Comparison of ENCODE assay signal across 1 cellular context in the genomic region with DNA sequence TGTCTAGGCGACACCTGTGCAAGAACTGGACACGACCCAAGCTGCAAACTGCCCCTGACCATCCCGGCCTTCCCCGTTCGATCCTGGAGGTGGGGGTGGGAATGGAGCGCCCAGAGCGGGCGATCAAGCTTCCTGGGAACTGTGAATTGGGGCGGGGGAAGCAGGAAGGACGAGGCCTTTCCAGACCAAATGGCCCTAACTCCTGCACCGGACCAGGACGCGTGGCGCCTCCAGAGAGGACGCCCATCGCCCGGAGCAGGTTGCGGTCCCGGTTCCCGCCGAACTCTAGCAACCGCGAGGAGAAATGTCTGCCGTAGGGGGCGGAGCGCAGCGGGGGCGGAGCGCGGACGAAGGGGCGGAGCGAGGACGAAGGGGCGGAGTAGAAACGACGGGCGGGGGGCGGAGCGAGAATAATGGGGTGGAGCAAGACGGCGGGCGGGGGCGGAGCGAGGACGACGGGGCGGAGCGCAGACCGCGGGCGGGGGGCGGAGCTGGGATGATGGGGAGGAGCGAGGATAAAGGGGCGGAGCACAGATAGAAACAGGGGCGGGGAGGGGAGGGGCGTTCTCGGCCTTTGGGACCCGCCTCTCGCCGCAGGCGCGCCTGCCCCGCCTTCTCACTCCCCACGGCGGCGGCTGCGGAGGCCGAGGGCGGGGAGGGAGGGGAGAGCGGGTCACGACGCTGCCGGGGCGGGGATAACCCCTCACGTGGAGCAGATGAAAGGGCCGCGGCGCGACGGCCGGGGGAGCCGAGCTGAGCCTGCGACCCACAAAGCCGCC.
TF ChIP-seq lines count a peak whose summit lies in the region.

A gene (plus strand): TSS at position 695 of the 779 bp plus-strand sequence. CDS start 195 bp downstream, outside the sequence.

TF ChIP-seq in HepG2, 621 proteins besides CTCF, POLR2A, EP300 and RAD21 (continued from another document and continues in another):
- TF ChIP-seq, protein P1, sequence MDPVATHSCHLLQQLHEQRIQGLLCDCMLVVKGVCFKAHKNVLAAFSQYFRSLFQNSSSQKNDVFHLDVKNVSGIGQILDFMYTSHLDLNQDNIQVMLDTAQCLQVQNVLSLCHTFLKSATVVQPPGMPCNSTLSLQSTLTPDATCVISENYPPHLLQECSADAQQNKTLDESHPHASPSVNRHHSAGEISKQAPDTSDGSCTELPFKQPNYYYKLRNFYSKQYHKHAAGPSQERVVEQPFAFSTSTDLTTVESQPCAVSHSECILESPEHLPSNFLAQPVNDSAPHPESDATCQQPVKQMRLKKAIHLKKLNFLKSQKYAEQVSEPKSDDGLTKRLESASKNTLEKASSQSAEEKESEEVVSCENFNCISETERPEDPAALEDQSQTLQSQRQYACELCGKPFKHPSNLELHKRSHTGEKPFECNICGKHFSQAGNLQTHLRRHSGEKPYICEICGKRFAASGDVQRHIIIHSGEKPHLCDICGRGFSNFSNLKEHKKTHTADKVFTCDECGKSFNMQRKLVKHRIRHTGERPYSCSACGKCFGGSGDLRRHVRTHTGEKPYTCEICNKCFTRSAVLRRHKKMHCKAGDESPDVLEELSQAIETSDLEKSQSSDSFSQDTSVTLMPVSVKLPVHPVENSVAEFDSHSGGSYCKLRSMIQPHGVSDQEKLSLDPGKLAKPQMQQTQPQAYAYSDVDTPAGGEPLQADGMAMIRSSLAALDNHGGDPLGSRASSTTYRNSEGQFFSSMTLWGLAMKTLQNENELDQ (CRISPR knock-in tag; IDR thresholded peaks at IDR 0.05; ENCODE audit: borderline replicate concordance) = no peak
- no peak for TF ChIP-seq GFI1 (CRISPR knock-in tag; IDR thresholded peaks at IDR 0.05; ENCODE audit: borderline replicate concordance)
- no peak for TF ChIP-seq TBP (CRISPR knock-in tag; IDR thresholded peaks at IDR 0.05)
- TF ChIP-seq CCDC6 (CRISPR knock-in tag; IDR thresholded peaks at IDR 0.05) = peak; percentile 61; the same call in 1 of the 2 replicates
- TF ChIP-seq, protein P2, sequence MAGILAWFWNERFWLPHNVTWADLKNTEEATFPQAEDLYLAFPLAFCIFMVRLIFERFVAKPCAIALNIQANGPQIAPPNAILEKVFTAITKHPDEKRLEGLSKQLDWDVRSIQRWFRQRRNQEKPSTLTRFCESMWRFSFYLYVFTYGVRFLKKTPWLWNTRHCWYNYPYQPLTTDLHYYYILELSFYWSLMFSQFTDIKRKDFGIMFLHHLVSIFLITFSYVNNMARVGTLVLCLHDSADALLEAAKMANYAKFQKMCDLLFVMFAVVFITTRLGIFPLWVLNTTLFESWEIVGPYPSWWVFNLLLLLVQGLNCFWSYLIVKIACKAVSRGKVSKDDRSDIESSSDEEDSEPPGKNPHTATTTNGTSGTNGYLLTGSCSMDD (CRISPR knock-in tag; IDR thresholded peaks at IDR 0.05) = no peak
- TF ChIP-seq NFE2 (CRISPR knock-in tag; IDR thresholded peaks at IDR 0.05) = no peak
- TF ChIP-seq ZNF629 (CRISPR knock-in tag; conservative IDR thresholded peaks at IDR 0.05) = no peak
- TF ChIP-seq ZBTB7A (CRISPR knock-in tag; IDR thresholded peaks at IDR 0.05) = 0 out of 2 replicates have a peak, but pooled peaks have one; percentile 27
- TF ChIP-seq, protein P3, sequence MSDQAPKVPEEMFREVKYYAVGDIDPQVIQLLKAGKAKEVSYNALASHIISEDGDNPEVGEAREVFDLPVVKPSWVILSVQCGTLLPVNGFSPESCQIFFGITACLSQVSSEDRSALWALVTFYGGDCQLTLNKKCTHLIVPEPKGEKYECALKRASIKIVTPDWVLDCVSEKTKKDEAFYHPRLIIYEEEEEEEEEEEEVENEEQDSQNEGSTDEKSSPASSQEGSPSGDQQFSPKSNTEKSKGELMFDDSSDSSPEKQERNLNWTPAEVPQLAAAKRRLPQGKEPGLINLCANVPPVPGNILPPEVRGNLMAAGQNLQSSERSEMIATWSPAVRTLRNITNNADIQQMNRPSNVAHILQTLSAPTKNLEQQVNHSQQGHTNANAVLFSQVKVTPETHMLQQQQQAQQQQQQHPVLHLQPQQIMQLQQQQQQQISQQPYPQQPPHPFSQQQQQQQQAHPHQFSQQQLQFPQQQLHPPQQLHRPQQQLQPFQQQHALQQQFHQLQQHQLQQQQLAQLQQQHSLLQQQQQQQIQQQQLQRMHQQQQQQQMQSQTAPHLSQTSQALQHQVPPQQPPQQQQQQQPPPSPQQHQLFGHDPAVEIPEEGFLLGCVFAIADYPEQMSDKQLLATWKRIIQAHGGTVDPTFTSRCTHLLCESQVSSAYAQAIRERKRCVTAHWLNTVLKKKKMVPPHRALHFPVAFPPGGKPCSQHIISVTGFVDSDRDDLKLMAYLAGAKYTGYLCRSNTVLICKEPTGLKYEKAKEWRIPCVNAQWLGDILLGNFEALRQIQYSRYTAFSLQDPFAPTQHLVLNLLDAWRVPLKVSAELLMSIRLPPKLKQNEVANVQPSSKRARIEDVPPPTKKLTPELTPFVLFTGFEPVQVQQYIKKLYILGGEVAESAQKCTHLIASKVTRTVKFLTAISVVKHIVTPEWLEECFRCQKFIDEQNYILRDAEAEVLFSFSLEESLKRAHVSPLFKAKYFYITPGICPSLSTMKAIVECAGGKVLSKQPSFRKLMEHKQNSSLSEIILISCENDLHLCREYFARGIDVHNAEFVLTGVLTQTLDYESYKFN (CRISPR knock-in tag; conservative IDR thresholded peaks at IDR 0.05) = no peak; the same call in none of the 2 replicates
- TF ChIP-seq, protein P4, sequence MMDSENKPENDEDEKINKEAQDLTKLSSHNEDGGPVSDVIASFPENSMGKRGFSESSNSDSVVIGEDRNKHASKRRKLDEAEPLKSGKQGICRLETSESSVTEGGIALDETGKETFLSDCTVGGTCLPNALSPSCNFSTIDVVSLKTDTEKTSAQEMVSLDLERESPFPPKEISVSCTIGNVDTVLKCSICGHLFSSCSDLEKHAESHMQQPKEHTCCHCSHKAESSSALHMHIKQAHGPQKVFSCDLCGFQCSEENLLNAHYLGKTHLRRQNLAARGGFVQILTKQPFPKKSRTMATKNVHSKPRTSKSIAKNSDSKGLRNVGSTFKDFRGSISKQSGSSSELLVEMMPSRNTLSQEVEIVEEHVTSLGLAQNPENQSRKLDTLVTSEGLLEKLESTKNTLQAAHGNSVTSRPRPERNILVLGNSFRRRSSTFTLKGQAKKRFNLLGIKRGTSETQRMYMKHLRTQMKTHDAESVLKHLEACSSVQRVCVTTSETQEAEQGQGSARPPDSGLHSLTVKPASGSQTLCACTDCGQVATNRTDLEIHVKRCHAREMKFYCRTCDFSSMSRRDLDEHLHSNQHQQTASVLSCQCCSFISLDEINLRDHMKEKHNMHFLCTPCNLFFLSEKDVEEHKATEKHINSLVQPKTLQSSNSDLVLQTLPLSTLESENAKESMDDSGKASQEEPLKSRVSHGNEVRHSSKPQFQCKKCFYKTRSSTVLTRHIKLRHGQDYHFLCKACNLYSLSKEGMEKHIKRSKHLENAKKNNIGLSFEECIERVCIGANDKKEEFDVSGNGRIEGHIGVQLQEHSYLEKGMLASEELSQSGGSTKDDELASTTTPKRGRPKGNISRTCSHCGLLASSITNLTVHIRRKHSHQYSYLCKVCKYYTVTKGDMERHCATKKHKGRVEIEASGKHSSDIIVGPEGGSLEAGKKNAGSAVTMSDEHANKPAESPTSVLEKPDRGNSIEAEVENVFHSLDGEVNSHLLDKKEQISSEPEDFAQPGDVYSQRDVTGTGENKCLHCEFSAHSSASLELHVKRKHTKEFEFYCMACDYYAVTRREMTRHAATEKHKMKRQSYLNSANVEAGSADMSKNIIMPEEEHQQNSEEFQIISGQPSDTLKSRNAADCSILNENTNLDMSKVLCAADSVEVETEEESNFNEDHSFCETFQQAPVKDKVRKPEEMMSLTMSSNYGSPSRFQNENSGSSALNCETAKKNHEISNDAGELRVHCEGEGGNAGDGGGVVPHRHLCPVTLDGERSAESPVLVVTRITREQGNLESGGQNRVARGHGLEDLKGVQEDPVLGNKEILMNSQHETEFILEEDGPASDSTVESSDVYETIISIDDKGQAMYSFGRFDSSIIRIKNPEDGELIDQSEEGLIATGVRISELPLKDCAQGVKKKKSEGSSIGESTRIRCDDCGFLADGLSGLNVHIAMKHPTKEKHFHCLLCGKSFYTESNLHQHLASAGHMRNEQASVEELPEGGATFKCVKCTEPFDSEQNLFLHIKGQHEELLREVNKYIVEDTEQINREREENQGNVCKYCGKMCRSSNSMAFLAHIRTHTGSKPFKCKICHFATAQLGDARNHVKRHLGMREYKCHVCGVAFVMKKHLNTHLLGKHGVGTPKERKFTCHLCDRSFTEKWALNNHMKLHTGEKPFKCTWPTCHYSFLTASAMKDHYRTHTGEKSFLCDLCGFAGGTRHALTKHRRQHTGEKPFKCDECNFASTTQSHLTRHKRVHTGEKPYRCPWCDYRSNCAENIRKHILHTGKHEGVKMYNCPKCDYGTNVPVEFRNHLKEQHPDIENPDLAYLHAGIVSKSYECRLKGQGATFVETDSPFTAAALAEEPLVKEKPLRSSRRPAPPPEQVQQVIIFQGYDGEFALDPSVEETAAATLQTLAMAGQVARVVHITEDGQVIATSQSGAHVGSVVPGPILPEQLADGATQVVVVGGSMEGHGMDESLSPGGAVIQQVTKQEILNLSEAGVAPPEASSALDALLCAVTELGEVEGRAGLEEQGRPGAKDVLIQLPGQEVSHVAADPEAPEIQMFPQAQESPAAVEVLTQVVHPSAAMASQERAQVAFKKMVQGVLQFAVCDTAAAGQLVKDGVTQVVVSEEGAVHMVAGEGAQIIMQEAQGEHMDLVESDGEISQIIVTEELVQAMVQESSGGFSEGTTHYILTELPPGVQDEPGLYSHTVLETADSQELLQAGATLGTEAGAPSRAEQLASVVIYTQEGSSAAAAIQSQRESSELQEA (CRISPR knock-in tag; IDR thresholded peaks at IDR 0.05; ENCODE audit: not compliant biosample characterization) = peak; percentile 52
- TF ChIP-seq NCOA5 (CRISPR knock-in tag; IDR thresholded peaks at IDR 0.05) = no peak
- no peak for TF ChIP-seq ZNF737 (CRISPR knock-in tag; IDR thresholded peaks at IDR 0.05; ENCODE audit: borderline replicate concordance)
- peak; percentile 71 for TF ChIP-seq ZNF543 (CRISPR knock-in tag; IDR thresholded peaks at IDR 0.05)
- TF ChIP-seq ZFP37 (CRISPR knock-in tag; IDR thresholded peaks at IDR 0.05; ENCODE audit: borderline replicate concordance) = no peak
- no peak for TF ChIP-seq ESRRA (CRISPR knock-in tag; IDR thresholded peaks at IDR 0.05; ENCODE audit: low read depth)
- no peak for TF ChIP-seq ZNF703 (CRISPR knock-in tag; IDR thresholded peaks at IDR 0.05; ENCODE audit: borderline replicate concordance)
- peak; percentile 92 for TF ChIP-seq ZNF547 (CRISPR knock-in tag; IDR thresholded peaks at IDR 0.05)
- TF ChIP-seq ZNF550 (CRISPR knock-in tag; IDR thresholded peaks at IDR 0.05; ENCODE audit: borderline replicate concordance) = no peak
- TF ChIP-seq SUZ12 (IDR thresholded peaks at IDR 0.05; ENCODE audit: low read depth, low read length) = no peak
- TF ChIP-seq, protein P5, sequence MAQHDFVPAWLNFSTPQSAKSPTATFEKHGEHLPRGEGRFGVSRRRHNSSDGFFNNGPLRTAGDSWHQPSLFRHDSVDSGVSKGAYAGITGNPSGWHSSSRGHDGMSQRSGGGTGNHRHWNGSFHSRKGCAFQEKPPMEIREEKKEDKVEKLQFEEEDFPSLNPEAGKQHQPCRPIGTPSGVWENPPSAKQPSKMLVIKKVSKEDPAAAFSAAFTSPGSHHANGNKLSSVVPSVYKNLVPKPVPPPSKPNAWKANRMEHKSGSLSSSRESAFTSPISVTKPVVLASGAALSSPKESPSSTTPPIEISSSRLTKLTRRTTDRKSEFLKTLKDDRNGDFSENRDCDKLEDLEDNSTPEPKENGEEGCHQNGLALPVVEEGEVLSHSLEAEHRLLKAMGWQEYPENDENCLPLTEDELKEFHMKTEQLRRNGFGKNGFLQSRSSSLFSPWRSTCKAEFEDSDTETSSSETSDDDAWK (CRISPR knock-in tag; IDR thresholded peaks at IDR 0.05) = no peak
- TF ChIP-seq, protein P6, sequence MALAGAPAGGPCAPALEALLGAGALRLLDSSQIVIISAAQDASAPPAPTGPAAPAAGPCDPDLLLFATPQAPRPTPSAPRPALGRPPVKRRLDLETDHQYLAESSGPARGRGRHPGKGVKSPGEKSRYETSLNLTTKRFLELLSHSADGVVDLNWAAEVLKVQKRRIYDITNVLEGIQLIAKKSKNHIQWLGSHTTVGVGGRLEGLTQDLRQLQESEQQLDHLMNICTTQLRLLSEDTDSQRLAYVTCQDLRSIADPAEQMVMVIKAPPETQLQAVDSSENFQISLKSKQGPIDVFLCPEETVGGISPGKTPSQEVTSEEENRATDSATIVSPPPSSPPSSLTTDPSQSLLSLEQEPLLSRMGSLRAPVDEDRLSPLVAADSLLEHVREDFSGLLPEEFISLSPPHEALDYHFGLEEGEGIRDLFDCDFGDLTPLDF (CRISPR knock-in tag; IDR thresholded peaks at IDR 0.05) = no peak; the same call in 1 of the 2 replicates
- no peak for TF ChIP-seq PHF21A (CRISPR knock-in tag; IDR thresholded peaks at IDR 0.05)
- TF ChIP-seq, protein P7, sequence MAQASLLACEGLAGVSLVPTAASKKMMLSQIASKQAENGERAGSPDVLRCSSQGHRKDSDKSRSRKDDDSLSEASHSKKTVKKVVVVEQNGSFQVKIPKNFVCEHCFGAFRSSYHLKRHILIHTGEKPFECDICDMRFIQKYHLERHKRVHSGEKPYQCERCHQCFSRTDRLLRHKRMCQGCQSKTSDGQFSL (CRISPR knock-in tag; IDR thresholded peaks at IDR 0.05) = 0 out of 2 replicates have a peak, but pooled peaks have one; percentile 30
- peak; percentile 79 for TF ChIP-seq POLR2G (IDR thresholded peaks at IDR 0.05; ENCODE audit: low read depth, low read length)
- TF ChIP-seq, protein P8, sequence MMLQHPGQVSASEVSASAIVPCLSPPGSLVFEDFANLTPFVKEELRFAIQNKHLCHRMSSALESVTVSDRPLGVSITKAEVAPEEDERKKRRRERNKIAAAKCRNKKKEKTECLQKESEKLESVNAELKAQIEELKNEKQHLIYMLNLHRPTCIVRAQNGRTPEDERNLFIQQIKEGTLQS (CRISPR knock-in tag; IDR thresholded peaks at IDR 0.05) = peak; percentile 28; the same call in 1 of the 2 replicates
- no peak for TF ChIP-seq KLF9 (CRISPR knock-in tag; IDR thresholded peaks at IDR 0.05; ENCODE audit: low read depth)
- TF ChIP-seq, protein P9, sequence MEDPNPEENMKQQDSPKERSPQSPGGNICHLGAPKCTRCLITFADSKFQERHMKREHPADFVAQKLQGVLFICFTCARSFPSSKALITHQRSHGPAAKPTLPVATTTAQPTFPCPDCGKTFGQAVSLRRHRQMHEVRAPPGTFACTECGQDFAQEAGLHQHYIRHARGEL (CRISPR knock-in tag; IDR thresholded peaks at IDR 0.05) = no peak
- TF ChIP-seq ZNF501 (CRISPR knock-in tag; IDR thresholded peaks at IDR 0.05) = no peak
- TF ChIP-seq SRF (IDR thresholded peaks at IDR 0.05; ENCODE audit: low read depth, low read length) = no peak
- TF ChIP-seq ZNF75D (CRISPR knock-in tag; IDR thresholded peaks at IDR 0.05; ENCODE audit: borderline replicate concordance) = no peak
- no peak for TF ChIP-seq ZFP36 (IDR thresholded peaks at IDR 0.05; ENCODE audit: borderline replicate concordance, low read depth, low read length, partially characterized antibody)
- TF ChIP-seq, protein P10, sequence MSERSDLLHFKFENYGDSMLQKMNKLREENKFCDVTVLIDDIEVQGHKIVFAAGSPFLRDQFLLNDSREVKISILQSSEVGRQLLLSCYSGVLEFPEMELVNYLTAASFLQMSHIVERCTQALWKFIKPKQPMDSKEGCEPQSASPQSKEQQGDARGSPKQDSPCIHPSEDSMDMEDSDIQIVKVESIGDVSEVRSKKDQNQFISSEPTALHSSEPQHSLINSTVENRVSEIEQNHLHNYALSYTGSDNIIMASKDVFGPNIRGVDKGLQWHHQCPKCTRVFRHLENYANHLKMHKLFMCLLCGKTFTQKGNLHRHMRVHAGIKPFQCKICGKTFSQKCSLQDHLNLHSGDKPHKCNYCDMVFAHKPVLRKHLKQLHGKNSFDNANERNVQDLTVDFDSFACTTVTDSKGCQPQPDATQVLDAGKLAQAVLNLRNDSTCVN (CRISPR knock-in tag; IDR thresholded peaks at IDR 0.05; ENCODE audit: borderline replicate concordance) = no peak
- no peak; the same call in 1 of the 2 replicates for TF ChIP-seq ZNF225 (CRISPR knock-in tag; IDR thresholded peaks at IDR 0.05)
- TF ChIP-seq ZNF619 (CRISPR knock-in tag; IDR thresholded peaks at IDR 0.05) = no peak
- TF ChIP-seq TOE1 (CRISPR knock-in tag; IDR thresholded peaks at IDR 0.05) = no peak
- TF ChIP-seq PHF20 (CRISPR knock-in tag; IDR thresholded peaks at IDR 0.05) = no peak
- TF ChIP-seq ZNF557 (CRISPR knock-in tag; IDR thresholded peaks at IDR 0.05) = no peak
